8 cellular contexts compared by ENCODE assay signal in the genomic region with DNA sequence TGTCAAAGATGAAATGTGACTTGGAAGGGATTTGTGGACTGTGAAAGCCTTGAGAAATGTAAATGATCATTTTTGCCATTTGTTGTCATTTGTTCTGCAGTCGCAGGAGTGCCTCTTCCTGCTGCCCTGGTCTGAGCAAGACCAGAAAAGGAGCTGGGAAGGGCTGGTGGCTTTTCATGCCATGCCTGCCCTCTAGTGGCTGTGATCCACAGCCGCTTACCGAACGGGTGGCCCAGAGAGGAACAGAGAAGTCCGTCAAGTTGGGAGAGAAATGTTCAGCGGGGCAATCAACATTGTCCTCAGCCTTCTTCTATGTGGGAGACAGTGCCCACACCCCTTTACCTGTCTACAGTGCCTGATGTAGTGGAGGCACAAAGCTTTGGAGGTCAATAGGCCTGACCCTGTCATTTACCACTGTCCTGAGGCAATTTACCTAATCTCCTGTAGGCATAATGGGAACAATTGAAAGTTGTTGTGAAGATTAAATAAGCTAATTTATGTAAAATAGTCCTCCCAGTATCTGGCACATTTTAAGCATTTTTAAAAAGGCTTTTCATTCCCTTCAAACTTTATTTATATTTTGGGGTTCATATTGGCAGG.
DNase-seq lines count a peak whose midpoint lies in the region; ATAC-seq, FAIRE-seq and TF ChIP-seq lines count a peak whose summit lies in the region.

No MANE protein-coding gene starts in this region.

- H3K9me3 ChIP-seq in vagina = no peaks in the 10 kb centered on the region

- ATAC-seq in GM21786 (IDR thresholded peaks at IDR 0.05; ENCODE audit: unreplicated experiment) = peak; percentile 87

- intact Hi-C loops in vagina (cut with DNase I) = loop anchor here (10.0 kb wide), 1 partner anchor 189 kb away; no protein-coding TSS in a partner anchor

- no peaks in the 10 kb centered on the region for H3K27me3 ChIP-seq in vagina

- FAIRE-seq in RCC 7860 (lab: Jason Lieb, UNC) = no peak

- no peak for TF ChIP-seq POLR2A in vagina (IDR thresholded peaks at IDR 0.05)

- no peak overlapping the region for H3K4me3 ChIP-seq in Jurkat, Clone E6-1 (ENCODE audit: low read length)
- no peak overlapping the region for H3K4me3 ChIP-seq in vagina

- peak; percentile 18 to 74 (median 64) for TF ChIP-seq CTCF in vagina (IDR thresholded peaks at IDR 0.05)

- no peaks in the 10 kb centered on the region for H3K36me3 ChIP-seq in vagina

- no peaks in the 10 kb centered on the region for H3K4me1 ChIP-seq in vagina

- no peak overlapping the region for H3K27ac ChIP-seq in vagina

- peak; percentile 27 for DNase-seq in GM04503 (ENCODE audit: low read depth)
- peak; percentile 48 for DNase-seq in Jurkat, Clone E6-1 (ENCODE audit: low read depth, low spot score)
- peak; percentile 58 for DNase-seq in RCC 7860 (ENCODE audit: low spot score)
- DNase-seq in activated effector memory CD4-positive, alpha-beta T cell treated with Interleukin-2 at 50 U/mL for 16 hours = peak; percentile 35
- peak; percentile 67 for DNase-seq in globus pallidus (ENCODE audit: low spot score)
- peak; percentile 76 for DNase-seq in pons (ENCODE audit: low spot score)
- DNase-seq in vagina (ENCODE audit: extremely low spot score in 2 of 2) = no peak

Comparison
In these comparisons a context has a peak if more than half of its experiments do, and no peak if none do; other contexts are left out.
1. DNase-seq: peak in GM04503 (single experiment), Jurkat, Clone E6-1 (single experiment), RCC 7860 (single experiment), activated effector memory CD4-positive, alpha-beta T cell treated with Interleukin-2 at 50 U/mL for 16 hours (single experiment), globus pallidus (single experiment) and pons (single experiment); none in vagina (0 of 2).